In the genomic region with DNA sequence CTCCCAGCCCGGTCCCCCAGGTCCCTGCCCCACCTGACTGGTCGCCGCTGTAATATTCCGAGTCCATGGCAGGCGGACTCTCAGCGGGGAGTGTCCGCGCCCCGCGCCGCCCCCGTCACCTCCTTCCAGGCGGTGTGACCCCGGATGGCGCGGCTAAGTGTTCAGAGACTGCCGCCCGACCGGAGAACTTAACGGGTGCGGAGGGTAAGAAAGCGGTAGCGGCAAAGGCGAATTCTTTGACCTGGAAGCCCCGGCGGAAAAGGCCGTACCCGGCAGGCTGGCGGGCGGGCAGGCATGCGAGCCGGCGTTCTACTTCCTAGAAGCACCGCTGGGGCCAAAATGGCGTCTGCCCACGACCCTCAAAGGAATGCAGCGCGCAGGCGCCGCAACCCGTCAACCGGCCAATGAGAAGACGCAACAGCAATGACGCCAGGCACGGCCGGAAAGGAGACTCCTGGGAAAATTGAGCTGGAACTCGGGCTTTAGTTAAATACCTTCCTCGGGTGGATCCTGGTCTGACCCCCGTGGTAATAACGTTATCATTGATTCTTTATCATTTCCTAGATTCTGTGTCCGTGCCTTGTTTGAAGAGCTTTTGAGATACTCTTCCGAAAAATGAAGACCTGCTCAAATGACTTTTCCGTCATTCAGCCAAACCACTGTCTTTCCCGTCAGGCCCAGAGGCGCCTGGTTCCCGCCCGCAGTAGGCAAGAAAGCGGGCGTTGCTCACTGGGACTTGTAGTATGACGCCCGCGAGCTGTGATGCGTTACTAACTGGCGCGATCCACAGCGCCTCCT, we compare ENCODE assay signal across 8 cellular contexts. TPM values are rescaled to one million over a fixed set of nuclear protein-coding genes. Genes with fewer than 3 reads are reported as not detected.
A peak's percentile ranks its signal among the peaks of the same experiment; 100 is the strongest.
DNase-seq lines count a peak whose midpoint lies in the region; ATAC-seq and TF ChIP-seq lines count a peak whose summit lies in the region.

Gene IWS1 (minus strand): TSS at position 348 of the 798 bp plus-strand sequence. CDS start 281 bp downstream, at position 67.

- H4K20me1 ChIP-seq in DND-41 (ENCODE audit: insufficient read depth, low read length) (peaks cover 26% of the 10 kb centered on the region; the same call in 1 of the 2 replicates), Karpas-422 (ENCODE audit: insufficient read depth, low read depth, low read length) (no peaks in the 10 kb centered on the region; the same call in 1 of the 2 replicates)

- H3K9ac ChIP-seq in DND-41 (ENCODE audit: low read depth, low read length) (peak within 1 kb of the TSS; percentile 87), Karpas-422 (ENCODE audit: low read length) (peak within 1 kb of the TSS; percentile 96)

- ATAC-seq in DND-41 (ENCODE audit: insufficient read depth, low read depth) (peak; percentile 90), GM21825 (IDR thresholded peaks at IDR 0.05; ENCODE audit: unreplicated experiment) (peak; percentile 77)

- H3K4me1 ChIP-seq in DND-41 (ENCODE audit: insufficient read depth, low read length) (peaks cover 54% of the 10 kb centered on the region), Karpas-422 (ENCODE audit: low read length) (peaks cover 23% of the 10 kb centered on the region), esophagus squamous epithelium (peaks cover 0 to 30% (median 18%) of the 10 kb centered on the region in 3 donors)

- H3K79me2 ChIP-seq in DND-41 (ENCODE audit: insufficient read depth, low read length) (peaks cover 52% of the 10 kb centered on the region), Karpas-422 (ENCODE audit: low read length) (peaks cover 49% of the 10 kb centered on the region)

- intact Hi-C loops in esophagus squamous epithelium (cut with DNase I), result no loop called here

- H2AFZ ChIP-seq in DND-41 (ENCODE audit: low read depth, low read length) (peak within 1 kb of the TSS; percentile 90), Karpas-422 (ENCODE audit: low read length) (peak within 1 kb of the TSS; percentile 66)

- H3K9me3 ChIP-seq in DND-41 (ENCODE audit: insufficient read depth, low read length, severe bottlenecking) (no peaks in the 10 kb centered on the region), Karpas-422 (ENCODE audit: low read length) (no peaks in the 10 kb centered on the region), esophagus squamous epithelium (no peaks in the 10 kb centered on the region)

- H3K4me2 ChIP-seq in DND-41 (ENCODE audit: insufficient read depth, low read length) (peak within 1 kb of the TSS; percentile 91), Karpas-422 (ENCODE audit: low read depth, low read length, poor library complexity, severe bottlenecking) (peak within 1 kb of the TSS; percentile 93)

- peaks cover 33% of the 10 kb centered on the region for H3K36me3 ChIP-seq in DND-41 (ENCODE audit: insufficient read depth, low read length)
- H3K36me3 ChIP-seq in Karpas-422 (ENCODE audit: insufficient read depth, low read length), result peaks cover 22% of the 10 kb centered on the region; the same call in 1 of the 2 replicates
- peaks cover 0 to 25% (median 0%) of the 10 kb centered on the region in 3 donors for H3K36me3 ChIP-seq in esophagus squamous epithelium

- peak; percentile 31 for TF ChIP-seq CTCF in DND-41 (IDR thresholded peaks at IDR 0.05; ENCODE audit: borderline replicate concordance, extremely low read depth, low read length, poor library complexity, severe bottlenecking)
- peak in 4 of 6 experiments; percentile 37 to 60 (median 51) for TF ChIP-seq CTCF in esophagus squamous epithelium (IDR thresholded peaks at IDR 0.05)

- H3K27me3 ChIP-seq in DND-41 (ENCODE audit: insufficient read depth, low read length, poor library complexity) (no peaks in the 10 kb centered on the region), Karpas-422 (ENCODE audit: low read length) (no peaks in the 10 kb centered on the region), esophagus squamous epithelium (no peaks in the 10 kb centered on the region)

- peak in 3 of 4 donors; percentile 17 to 79 (median 69) for TF ChIP-seq POLR2A in esophagus squamous epithelium (IDR thresholded peaks at IDR 0.05)

- H3K9me2 ChIP-seq in Karpas-422 (replicated peaks; ENCODE audit: insufficient read depth, low read length), result no peaks in the 10 kb centered on the region

- H3K27ac ChIP-seq in DND-41 (ENCODE audit: low read length) (peak within 1 kb of the TSS; percentile 95), Karpas-422 (ENCODE audit: low read length) (peak within 1 kb of the TSS; percentile 50), esophagus squamous epithelium (peak within 1 kb of the TSS; percentile 94 to 99 (median 98))

- DNase-seq in DND-41 (peak; percentile 95), Karpas-422 (peak; percentile 98), RKO (ENCODE audit: low spot score) (peak; percentile 97), activated T-helper 1 cell treated with Interleukin-2 at 50 U/mL for 16 hours (ENCODE audit: low read depth) (peak; percentile 87), esophagus squamous epithelium (lab: John Stamatoyannopoulos, UW) (peak; percentile 79), myocyte (ENCODE audit: low read depth) (peak; percentile 98)
- DNase-seq in stimulated activated CD8-positive, alpha-beta memory T cell treated with anti-CD3 and anti-CD28 coated beads, Interleukin-7, amount 100 ng/mL, for 48 hours (ENCODE audit: extremely low read depth in 1 of 2, low read depth in 1 of 2), result peak; percentile 89 to 90

- H3K4me3 ChIP-seq in DND-41 (ENCODE audit: low read depth in 1 of 2, low read length in 2 of 2) (peak within 1 kb of the TSS; percentile 71 to 89), Karpas-422 (ENCODE audit: low read length) (peak within 1 kb of the TSS; percentile 95), esophagus squamous epithelium (peak within 1 kb of the TSS; percentile 87 to 98 (median 96))

- 0 to 1% methylated on average over 16 to 39 of the region's 66 CpGs for WGBS in esophagus squamous epithelium, 2 donors

RNA-seq across cellular contexts. Expression of gene IWS1, which starts in this region (rescaled TPM):
- 22.7 and 38.3 TPM in 2 replicates for total RNA-seq in Karpas-422 (2014; rRNA removed; shearing (Covaris generic); ENCODE audit: low replicate concordance)
- total RNA-seq in esophagus squamous epithelium (10 to 100 TPM; 22.0 to 34.1 (median 28.9) TPM), myocyte (56.3 and 71.7 TPM in 2 replicates)
- polyA plus RNA-seq in myocyte (2012), result 31.8 TPM

Comparison
In these comparisons a context has a peak if more than half of its experiments do, and no peak if none do; other contexts are left out.
1. Peak in every context shown above with its lines: DNase-seq, ATAC-seq, H3K4me3 ChIP-seq and H3K27ac ChIP-seq.